Comparison of ENCODE assay signal across 8 cellular contexts in genomic region chr15:74937602-74938371, GRCh38. TPM values are rescaled to one million over a fixed set of nuclear protein-coding genes. Genes with fewer than 3 reads are reported as not detected.
DNase-seq lines count a peak whose midpoint lies in the region; ATAC-seq and TF ChIP-seq lines count a peak whose summit lies in the region.

TSS of gene COX5A (minus strand) at chr15:74938073. CDS start at chr15:74938014, 59 bp downstream.

- H3K36me3 ChIP-seq in heart right ventricle (peaks cover 0 to 8% (median 0%) of the 10 kb centered on the region in 9 donors), upper lobe of right lung (no peaks in the 10 kb centered on the region)

- DNase-seq in NCI-H146 (lab: John Stamatoyannopoulos, UW): peak; percentile 92
- peak; percentile 97 for DNase-seq in amniotic epithelial cell (ENCODE audit: low read depth)
- peak; percentile 92 to 95 for DNase-seq in heart right ventricle
- DNase-seq in progenitor cell of endocrine pancreas (ENCODE audit: low spot score, unreplicated experiment): peak; percentile 78
- DNase-seq in upper lobe of right lung: peak; percentile 97

- H3K27ac ChIP-seq in heart right ventricle: peak within 1 kb of the TSS; percentile 96 to 100 (median 98)
- peak within 1 kb of the TSS; percentile 91 for H3K27ac ChIP-seq in upper lobe of right lung

- WGBS in heart right ventricle, 2 donors: 0% methylated on average over 84 of the region's 84 CpGs

- H3K27me3 ChIP-seq in heart right ventricle: no peaks in the 10 kb centered on the region
- no peaks in the 10 kb centered on the region for H3K27me3 ChIP-seq in upper lobe of right lung

- peak within 1 kb of the TSS; percentile 91 for H3K4me3 Mint-ChIP-seq in progenitor cell of endocrine pancreas (ENCODE audit: low read depth)

- no peaks in the 10 kb centered on the region for H3K9me3 Mint-ChIP-seq in progenitor cell of endocrine pancreas (ENCODE audit: low read depth)

- TF ChIP-seq CTCF in heart right ventricle (IDR thresholded peaks at IDR 0.05) (peak in 1 of 9 donors; percentile 19), progenitor cell of endocrine pancreas (IDR thresholded peaks at IDR 0.05; ENCODE audit: unreplicated experiment) (no peak), upper lobe of right lung (IDR thresholded peaks at IDR 0.05) (no peak)

- peak; percentile 92 for ATAC-seq in GM18498 (IDR thresholded peaks at IDR 0.05; ENCODE audit: unreplicated experiment)
- ATAC-seq in HG02884 (IDR thresholded peaks at IDR 0.05; ENCODE audit: unreplicated experiment): peak; percentile 83
- peak; percentile 96 to 98 (median 98) for ATAC-seq in heart right ventricle
- ATAC-seq in upper lobe of right lung: peak; percentile 99

- intact Hi-C loops in T-helper 1 cell treated with Interleukin-12 subunit alpha and Interleukin-12 subunit beta and Interleukin-4 antibody, amounts not matched to agents 30 ng/mL and 1 ng/mL, for 36 hours (cut with micrococcal nuclease): loop anchor here (1.0 to 2.0 kb wide), 12 partner anchors 13 to 513 kb away; partner anchors contain the start of genes FAM219B, PPCDC, RPP25 and SCAMP2
- intact Hi-C loops in heart right ventricle (cut with DNase I): loop anchor here in 3 of 10 donors (2.0 to 5.0 kb wide), 3 partner anchors 31 to 155 kb away; partner anchors contain the start of genes CSK (in 1 of the 3), FAM219B (in 1 of the 3) and ULK3 (in 1 of the 3)
- intact Hi-C loops in upper lobe of right lung (cut with DNase I): no loop called here

- H3K9me3 ChIP-seq in heart right ventricle (no peaks in the 10 kb centered on the region), upper lobe of right lung (no peaks in the 10 kb centered on the region)

- peaks cover 4% of the 10 kb centered on the region for H3K36me3 Mint-ChIP-seq in progenitor cell of endocrine pancreas (ENCODE audit: insufficient read depth)

- H3K4me3 ChIP-seq in heart right ventricle: peak within 1 kb of the TSS; percentile 70 to 100 (median 90)
- H3K4me3 ChIP-seq in upper lobe of right lung: peak within 1 kb of the TSS; percentile 86

- no peaks in the 10 kb centered on the region for H3K27me3 Mint-ChIP-seq in progenitor cell of endocrine pancreas

- peaks cover 14% of the 10 kb centered on the region for H3K4me1 Mint-ChIP-seq in progenitor cell of endocrine pancreas (ENCODE audit: low read depth)

- H3K4me1 ChIP-seq in heart right ventricle: peaks cover 6 to 46% (median 39%) of the 10 kb centered on the region in 9 donors
- H3K4me1 ChIP-seq in upper lobe of right lung: peaks cover 29% of the 10 kb centered on the region

- peak within 1 kb of the TSS; percentile 97 for H3K27ac Mint-ChIP-seq in progenitor cell of endocrine pancreas

RNA-seq across cellular contexts. Expression of gene COX5A, which starts in this region (rescaled TPM):
- 205 and 208 TPM in 2 replicates for total RNA-seq in T-helper 1 cell treated with Interleukin-12 subunit alpha and Interleukin-12 subunit beta and Interleukin-4 antibody, amounts not matched to agents 30 ng/mL and 1 ng/mL, for 36 hours
- total RNA-seq in heart right ventricle: 1,000 to 10,000 TPM in 9 of 10 donors, 100 to 1,000 TPM in 1; 894 to 1,717 (median 1,286) TPM
- polyA plus RNA-seq in heart right ventricle: 1,000 to 10,000 TPM; 1,114 to 1,728 TPM
- 189 and 191 TPM in 2 replicates for total RNA-seq in progenitor cell of endocrine pancreas
- total RNA-seq in upper lobe of right lung: 138 TPM

Comparison
In these comparisons a context has a peak if more than half of its experiments do, and no peak if none do; other contexts are left out.
1. Peak in every context shown above with its lines: DNase-seq, ATAC-seq, H3K4me3 ChIP-seq and H3K27ac ChIP-seq.